ENCODE assay signal across 1 cellular context in the genomic region with DNA sequence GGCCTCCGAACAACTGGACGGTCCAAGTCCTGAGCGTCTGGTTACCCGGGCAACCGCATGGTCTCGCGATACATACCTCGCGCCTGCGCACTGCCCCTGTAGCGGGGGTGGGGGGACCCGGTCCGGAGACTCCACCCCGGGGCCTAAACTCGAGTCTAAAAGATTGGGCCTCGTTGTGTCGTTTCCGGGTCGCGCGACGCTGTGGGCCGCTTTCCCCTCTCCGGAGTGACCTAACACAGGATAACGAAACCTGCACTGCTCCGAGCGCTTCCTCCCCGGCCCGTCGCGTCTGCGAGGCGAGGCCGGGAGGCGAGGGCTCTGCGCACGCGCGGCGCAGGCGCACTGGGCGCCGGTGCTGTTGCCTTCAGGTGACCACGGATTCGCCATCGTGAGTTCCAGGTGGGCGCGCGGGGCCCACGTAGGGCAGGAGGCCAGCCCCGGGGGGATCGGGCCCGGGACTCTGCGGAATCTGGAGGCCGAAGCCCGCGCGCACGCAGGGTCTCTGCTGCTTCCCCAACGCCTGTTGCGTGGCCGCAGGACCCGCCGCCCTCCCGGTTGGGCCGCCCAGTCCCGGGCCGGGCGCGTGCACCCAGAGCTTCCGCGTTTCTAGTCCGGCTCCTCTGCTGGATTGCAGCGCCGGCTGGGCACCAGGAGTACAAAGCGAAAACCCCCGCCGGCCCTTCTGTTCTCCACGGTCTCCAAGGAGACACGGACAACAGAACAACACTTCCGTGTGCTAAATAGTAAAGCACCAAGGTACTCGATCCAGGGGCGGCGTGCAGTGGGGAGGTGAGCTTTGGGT.
TF ChIP-seq lines count a peak whose summit lies in the region.

A gene with protein sequence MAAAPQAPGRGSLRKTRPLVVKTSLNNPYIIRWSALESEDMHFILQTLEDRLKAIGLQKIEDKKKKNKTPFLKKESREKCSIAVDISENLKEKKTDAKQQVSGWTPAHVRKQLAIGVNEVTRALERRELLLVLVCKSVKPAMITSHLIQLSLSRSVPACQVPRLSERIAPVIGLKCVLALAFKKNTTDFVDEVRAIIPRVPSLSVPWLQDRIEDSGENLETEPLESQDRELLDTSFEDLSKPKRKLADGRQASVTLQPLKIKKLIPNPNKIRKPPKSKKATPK (plus strand): TSS at position 345 of the 802 bp plus-strand sequence. CDS start 5,960 bp downstream, outside the sequence.

TF ChIP-seq in K562, 482 proteins besides CTCF, POLR2A, EP300 and RAD21 (continued from another document and continues in another):
- TF ChIP-seq YY1 (IDR thresholded peaks at IDR 0.05; ENCODE audit: borderline replicate concordance in 1 of 3, control insufficient read depth in 1 of 3, extremely low read depth in 1 of 3, insufficient read depth in 3 of 3, insufficient read length in 1 of 3, insufficient replicate concordance in 2 of 3, low read depth in 1 of 3, low read length in 2 of 3) (peak in 2 of 3 experiments; percentile 42 to 49), GATAD2B (IDR thresholded peaks at IDR 0.05; ENCODE audit: borderline replicate concordance) (peak; percentile 84; the same call in 1 of the 2 replicates), GATA2 (CRISPR knock-in tag; IDR thresholded peaks at IDR 0.05) (no peak), ARHGAP35 (IDR thresholded peaks at IDR 0.05; ENCODE audit: partially characterized antibody) (no peak), L3MBTL2 (IDR thresholded peaks at IDR 0.05) (peak; percentile 93), SAFB (IDR thresholded peaks at IDR 0.05; ENCODE audit: borderline replicate concordance, low read depth, low read length) (peak; percentile 34; the same call in 1 of the 2 replicates), ZNF212 (CRISPR knock-in tag; IDR thresholded peaks at IDR 0.05) (no peak), SIN3A (IDR thresholded peaks at IDR 0.05; ENCODE audit: borderline replicate concordance in 2 of 2, control insufficient read depth in 1 of 2, low read depth in 2 of 2, low read length in 2 of 2) (peak; percentile 71 to 85; a peak in 2 of 4 replicates), ZC3H4 (CRISPR knock-in tag; IDR thresholded peaks at IDR 0.05; ENCODE audit: borderline replicate concordance) (no peak), TCF7L2 (IDR thresholded peaks at IDR 0.05; ENCODE audit: low read depth, low read length) (no peak), ILF3 (IDR thresholded peaks at IDR 0.05; ENCODE audit: borderline replicate concordance) (0 out of 2 replicates have a peak, but pooled peaks have one; percentile 30), TEAD2 (tag; IDR thresholded peaks at IDR 0.05) (no peak), PHTF2 (CRISPR knock-in tag; IDR thresholded peaks at IDR 0.05) (no peak), ATF7 (IDR thresholded peaks at IDR 0.05) (peak; percentile 86), RFX1 (IDR thresholded peaks at IDR 0.05) (peak; percentile 98), ESRRA (IDR thresholded peaks at IDR 0.05; ENCODE audit: borderline replicate concordance, low read depth) (0 out of 2 replicates have a peak, but pooled peaks have one; percentile 26), E2F3 (CRISPR knock-in tag; IDR thresholded peaks at IDR 0.05) (peak; percentile 68; the same call in 1 of the 2 replicates), RBM22 (IDR thresholded peaks at IDR 0.05; ENCODE audit: low read depth, low read length, poor library complexity, severe bottlenecking) (peak; percentile 59), MTF1 (CRISPR knock-in tag; IDR thresholded peaks at IDR 0.05; ENCODE audit: borderline replicate concordance) (no peak), MAZ (CRISPR knock-in tag; conservative IDR thresholded peaks at IDR 0.05 in 1 of 2, IDR thresholded peaks at IDR 0.05 in 1 of 2) (peak; percentile 82 to 83), PHF8 (IDR thresholded peaks at IDR 0.05; ENCODE audit: borderline replicate concordance, low read length) (peak; percentile 93; the same call in 1 of the 2 replicates), SIN3B (IDR thresholded peaks at IDR 0.05; ENCODE audit: low read depth) (peak; percentile 71; the same call in 1 of the 2 replicates), TBP (optimal IDR thresholded peaks at IDR 0.05; ENCODE audit: low read depth, low read length) (peak; percentile 49), ZNF316 (IDR thresholded peaks at IDR 0.05) (no peak), POLR2AphosphoS5 (IDR thresholded peaks at IDR 0.05; ENCODE audit: control insufficient read depth, insufficient read depth, low read depth, low read length) (peak; percentile 80), TAF9B (IDR thresholded peaks at IDR 0.05; ENCODE audit: partially characterized antibody) (peak; percentile 37), CBX1 (IDR thresholded peaks at IDR 0.05; ENCODE audit: low read depth) (peak; percentile 61; the same call in 1 of the 2 replicates), MYC (IDR thresholded peaks at IDR 0.05; ENCODE audit: low read depth, low read length) (peak; percentile 90), MYC (CRISPR knock-in tag; IDR thresholded peaks at IDR 0.05; ENCODE audit: borderline replicate concordance, low read depth) (no peak; the same call in 1 of the 2 replicates), NFE2 (IDR thresholded peaks at IDR 0.05; ENCODE audit: low read depth) (0 out of 2 replicates have a peak, but pooled peaks have one; percentile 27), RBFOX2 (IDR thresholded peaks at IDR 0.05; ENCODE audit: low read depth, low read length) (peak; percentile 96), ZEB2 (IDR thresholded peaks at IDR 0.05) (0 out of 2 replicates have a peak, but pooled peaks have one; percentile 61), FIP1L1 (IDR thresholded peaks at IDR 0.05; ENCODE audit: low read depth, low read length, poor library complexity, severe bottlenecking) (peak; percentile 97), JUN (IDR thresholded peaks at IDR 0.05; ENCODE audit: borderline replicate concordance, low read depth, low read length) (peak; percentile 7; the same call in 1 of the 2 replicates), JUN (CRISPR knock-in tag; IDR thresholded peaks at IDR 0.05; ENCODE audit: borderline replicate concordance) (no peak), ZNF584 (CRISPR knock-in tag; IDR thresholded peaks at IDR 0.05; ENCODE audit: low read depth) (no peak), SP1 (CRISPR knock-in tag; IDR thresholded peaks at IDR 0.05) (0 out of 2 replicates have a peak, but pooled peaks have one; percentile 11), TARDBP (IDR thresholded peaks at IDR 0.05) (no peak), NEUROD1 (IDR thresholded peaks at IDR 0.05; ENCODE audit: borderline replicate concordance, low read depth, low read length, partially characterized antibody) (peak; percentile 70), SMARCC2 (IDR thresholded peaks at IDR 0.05; ENCODE audit: low read depth) (no peak), NBN (IDR thresholded peaks at IDR 0.05; ENCODE audit: low read depth) (no peak), FOXK2 (conservative IDR thresholded peaks at IDR 0.05 in 1 of 2, IDR thresholded peaks at IDR 0.05 in 1 of 2; ENCODE audit: low read depth in 2 of 2) (peak; percentile 54 to 75; a peak in 3 of 4 replicates), ELF1 (tag; IDR thresholded peaks at IDR 0.05) (peak; percentile 89), ZNF134 (CRISPR knock-in tag; conservative IDR thresholded peaks at IDR 0.05) (0 out of 2 replicates have a peak, but pooled peaks have one; percentile 10), KLF10 (CRISPR knock-in tag; IDR thresholded peaks at IDR 0.05) (no peak), XRCC4 (IDR thresholded peaks at IDR 0.05; ENCODE audit: extremely low read depth, insufficient read depth, insufficient read length) (no peak), FOXA1 (IDR thresholded peaks at IDR 0.05; ENCODE audit: borderline replicate concordance) (no peak)
- TF ChIP-seq, protein P1, sequence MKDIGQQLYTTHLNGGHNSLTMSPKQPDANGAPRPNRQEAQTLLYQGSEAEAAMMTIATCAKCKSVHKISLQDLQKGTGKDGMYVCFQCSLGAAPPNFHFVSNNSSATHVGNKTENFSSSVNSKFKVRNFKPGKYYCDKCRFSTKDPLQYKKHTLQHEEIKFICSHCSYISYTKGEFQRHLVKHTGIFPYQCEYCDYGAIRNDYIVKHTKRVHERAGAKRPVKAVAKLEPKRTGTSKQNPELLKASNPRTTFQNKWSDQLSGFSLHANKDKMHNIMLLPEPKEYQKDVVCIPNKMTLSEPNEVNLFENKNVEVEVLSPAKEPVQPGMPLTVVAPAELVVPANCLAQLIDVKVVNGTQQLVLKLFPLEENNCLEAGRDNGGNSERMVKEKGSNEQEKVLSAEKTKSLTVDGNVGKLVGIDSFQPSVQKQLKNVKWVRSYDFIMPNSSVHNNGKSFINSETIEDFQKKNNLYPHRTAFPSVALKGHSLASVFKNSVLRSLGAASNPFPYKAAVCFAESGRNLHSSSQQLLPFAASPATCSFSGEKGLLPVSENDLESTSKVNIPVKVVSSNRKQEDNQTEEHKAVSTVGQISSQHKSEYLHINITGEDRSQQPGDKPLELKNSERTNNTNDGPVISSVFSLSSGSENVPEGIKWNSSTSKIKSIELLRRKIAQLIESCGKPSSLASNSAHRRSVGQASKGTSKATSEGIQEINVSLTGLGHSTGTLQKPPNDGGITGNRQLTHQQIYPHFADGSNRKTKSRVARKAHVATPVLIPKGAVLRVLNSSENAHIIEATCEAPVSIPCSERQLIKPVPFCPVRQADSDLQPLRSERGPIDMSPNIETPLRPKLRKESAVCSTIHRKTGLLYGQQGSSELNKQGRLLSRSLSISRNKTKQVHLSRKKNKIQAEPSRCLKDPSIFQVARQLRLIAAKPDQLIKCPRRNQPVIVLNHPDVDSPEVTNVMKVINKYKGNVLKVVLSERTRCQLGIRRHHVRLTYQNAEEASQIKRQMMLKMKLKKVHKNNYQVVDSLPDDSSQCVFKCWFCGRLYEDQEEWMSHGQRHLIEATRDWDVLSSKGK (CRISPR knock-in tag; IDR thresholded peaks at IDR 0.05): no peak
- TF ChIP-seq, protein P2, sequence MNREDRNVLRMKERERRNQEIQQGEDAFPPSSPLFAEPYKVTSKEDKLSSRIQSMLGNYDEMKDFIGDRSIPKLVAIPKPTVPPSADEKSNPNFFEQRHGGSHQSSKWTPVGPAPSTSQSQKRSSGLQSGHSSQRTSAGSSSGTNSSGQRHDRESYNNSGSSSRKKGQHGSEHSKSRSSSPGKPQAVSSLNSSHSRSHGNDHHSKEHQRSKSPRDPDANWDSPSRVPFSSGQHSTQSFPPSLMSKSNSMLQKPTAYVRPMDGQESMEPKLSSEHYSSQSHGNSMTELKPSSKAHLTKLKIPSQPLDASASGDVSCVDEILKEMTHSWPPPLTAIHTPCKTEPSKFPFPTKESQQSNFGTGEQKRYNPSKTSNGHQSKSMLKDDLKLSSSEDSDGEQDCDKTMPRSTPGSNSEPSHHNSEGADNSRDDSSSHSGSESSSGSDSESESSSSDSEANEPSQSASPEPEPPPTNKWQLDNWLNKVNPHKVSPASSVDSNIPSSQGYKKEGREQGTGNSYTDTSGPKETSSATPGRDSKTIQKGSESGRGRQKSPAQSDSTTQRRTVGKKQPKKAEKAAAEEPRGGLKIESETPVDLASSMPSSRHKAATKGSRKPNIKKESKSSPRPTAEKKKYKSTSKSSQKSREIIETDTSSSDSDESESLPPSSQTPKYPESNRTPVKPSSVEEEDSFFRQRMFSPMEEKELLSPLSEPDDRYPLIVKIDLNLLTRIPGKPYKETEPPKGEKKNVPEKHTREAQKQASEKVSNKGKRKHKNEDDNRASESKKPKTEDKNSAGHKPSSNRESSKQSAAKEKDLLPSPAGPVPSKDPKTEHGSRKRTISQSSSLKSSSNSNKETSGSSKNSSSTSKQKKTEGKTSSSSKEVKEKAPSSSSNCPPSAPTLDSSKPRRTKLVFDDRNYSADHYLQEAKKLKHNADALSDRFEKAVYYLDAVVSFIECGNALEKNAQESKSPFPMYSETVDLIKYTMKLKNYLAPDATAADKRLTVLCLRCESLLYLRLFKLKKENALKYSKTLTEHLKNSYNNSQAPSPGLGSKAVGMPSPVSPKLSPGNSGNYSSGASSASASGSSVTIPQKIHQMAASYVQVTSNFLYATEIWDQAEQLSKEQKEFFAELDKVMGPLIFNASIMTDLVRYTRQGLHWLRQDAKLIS (CRISPR knock-in tag; IDR thresholded peaks at IDR 0.05): peak; percentile 27; the same call in 1 of the 2 replicates
- TF ChIP-seq, protein P3, sequence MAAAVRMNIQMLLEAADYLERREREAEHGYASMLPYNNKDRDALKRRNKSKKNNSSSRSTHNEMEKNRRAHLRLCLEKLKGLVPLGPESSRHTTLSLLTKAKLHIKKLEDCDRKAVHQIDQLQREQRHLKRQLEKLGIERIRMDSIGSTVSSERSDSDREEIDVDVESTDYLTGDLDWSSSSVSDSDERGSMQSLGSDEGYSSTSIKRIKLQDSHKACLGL (CRISPR knock-in tag; IDR thresholded peaks at IDR 0.05; ENCODE audit: borderline replicate concordance, poor library complexity, severe bottlenecking): no peak
- TF ChIP-seq, protein P4, sequence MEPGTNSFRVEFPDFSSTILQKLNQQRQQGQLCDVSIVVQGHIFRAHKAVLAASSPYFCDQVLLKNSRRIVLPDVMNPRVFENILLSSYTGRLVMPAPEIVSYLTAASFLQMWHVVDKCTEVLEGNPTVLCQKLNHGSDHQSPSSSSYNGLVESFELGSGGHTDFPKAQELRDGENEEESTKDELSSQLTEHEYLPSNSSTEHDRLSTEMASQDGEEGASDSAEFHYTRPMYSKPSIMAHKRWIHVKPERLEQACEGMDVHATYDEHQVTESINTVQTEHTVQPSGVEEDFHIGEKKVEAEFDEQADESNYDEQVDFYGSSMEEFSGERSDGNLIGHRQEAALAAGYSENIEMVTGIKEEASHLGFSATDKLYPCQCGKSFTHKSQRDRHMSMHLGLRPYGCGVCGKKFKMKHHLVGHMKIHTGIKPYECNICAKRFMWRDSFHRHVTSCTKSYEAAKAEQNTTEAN (CRISPR knock-in tag; IDR thresholded peaks at IDR 0.05): peak; percentile 62; the same call in 1 of the 2 replicates
- TF ChIP-seq, protein P5, sequence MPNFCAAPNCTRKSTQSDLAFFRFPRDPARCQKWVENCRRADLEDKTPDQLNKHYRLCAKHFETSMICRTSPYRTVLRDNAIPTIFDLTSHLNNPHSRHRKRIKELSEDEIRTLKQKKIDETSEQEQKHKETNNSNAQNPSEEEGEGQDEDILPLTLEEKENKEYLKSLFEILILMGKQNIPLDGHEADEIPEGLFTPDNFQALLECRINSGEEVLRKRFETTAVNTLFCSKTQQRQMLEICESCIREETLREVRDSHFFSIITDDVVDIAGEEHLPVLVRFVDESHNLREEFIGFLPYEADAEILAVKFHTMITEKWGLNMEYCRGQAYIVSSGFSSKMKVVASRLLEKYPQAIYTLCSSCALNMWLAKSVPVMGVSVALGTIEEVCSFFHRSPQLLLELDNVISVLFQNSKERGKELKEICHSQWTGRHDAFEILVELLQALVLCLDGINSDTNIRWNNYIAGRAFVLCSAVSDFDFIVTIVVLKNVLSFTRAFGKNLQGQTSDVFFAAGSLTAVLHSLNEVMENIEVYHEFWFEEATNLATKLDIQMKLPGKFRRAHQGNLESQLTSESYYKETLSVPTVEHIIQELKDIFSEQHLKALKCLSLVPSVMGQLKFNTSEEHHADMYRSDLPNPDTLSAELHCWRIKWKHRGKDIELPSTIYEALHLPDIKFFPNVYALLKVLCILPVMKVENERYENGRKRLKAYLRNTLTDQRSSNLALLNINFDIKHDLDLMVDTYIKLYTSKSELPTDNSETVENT (CRISPR knock-in tag; IDR thresholded peaks at IDR 0.05): peak; percentile 26; the same call in 1 of the 2 replicates
- TF ChIP-seq, protein P6, sequence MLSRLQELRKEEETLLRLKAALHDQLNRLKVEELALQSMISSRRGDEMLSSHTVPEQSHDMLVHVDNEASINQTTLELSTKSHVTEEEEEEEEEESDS (CRISPR knock-in tag; IDR thresholded peaks at IDR 0.05): no peak
- TF ChIP-seq, protein P7, sequence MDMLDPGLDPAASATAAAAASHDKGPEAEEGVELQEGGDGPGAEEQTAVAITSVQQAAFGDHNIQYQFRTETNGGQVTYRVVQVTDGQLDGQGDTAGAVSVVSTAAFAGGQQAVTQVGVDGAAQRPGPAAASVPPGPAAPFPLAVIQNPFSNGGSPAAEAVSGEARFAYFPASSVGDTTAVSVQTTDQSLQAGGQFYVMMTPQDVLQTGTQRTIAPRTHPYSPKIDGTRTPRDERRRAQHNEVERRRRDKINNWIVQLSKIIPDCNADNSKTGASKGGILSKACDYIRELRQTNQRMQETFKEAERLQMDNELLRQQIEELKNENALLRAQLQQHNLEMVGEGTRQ (CRISPR knock-in tag; IDR thresholded peaks at IDR 0.05): peak; percentile 58
